ENCODE assay signal across 1 cellular context in the genomic region with DNA sequence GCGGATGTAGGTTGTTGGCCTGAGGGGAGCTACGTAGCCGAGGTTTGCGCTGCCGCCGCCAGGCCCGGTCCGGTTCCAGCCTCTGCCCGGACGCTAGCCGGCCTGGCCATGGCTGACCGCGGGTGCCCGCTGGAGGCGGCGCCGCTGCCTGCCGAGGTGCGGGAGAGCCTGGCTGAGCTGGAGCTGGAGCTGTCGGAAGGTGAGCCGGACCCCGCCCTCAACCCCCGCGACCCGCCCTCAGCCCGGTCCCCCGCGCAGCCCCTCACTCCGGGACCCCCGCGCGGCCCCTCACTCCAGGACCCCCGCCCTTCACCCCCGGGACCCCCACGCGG.
TF ChIP-seq lines count a peak whose summit lies in the region.

No MANE protein-coding gene starts in this region.

TF ChIP-seq in IMR-90, 13 proteins besides CTCF, POLR2A, EP300 and RAD21 (continued from another document):
- TF ChIP-seq, protein P1, sequence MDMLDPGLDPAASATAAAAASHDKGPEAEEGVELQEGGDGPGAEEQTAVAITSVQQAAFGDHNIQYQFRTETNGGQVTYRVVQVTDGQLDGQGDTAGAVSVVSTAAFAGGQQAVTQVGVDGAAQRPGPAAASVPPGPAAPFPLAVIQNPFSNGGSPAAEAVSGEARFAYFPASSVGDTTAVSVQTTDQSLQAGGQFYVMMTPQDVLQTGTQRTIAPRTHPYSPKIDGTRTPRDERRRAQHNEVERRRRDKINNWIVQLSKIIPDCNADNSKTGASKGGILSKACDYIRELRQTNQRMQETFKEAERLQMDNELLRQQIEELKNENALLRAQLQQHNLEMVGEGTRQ (IDR thresholded peaks at IDR 0.05; ENCODE audit: low read depth, low read length) = no peak
- no peak for TF ChIP-seq FOS (IDR thresholded peaks at IDR 0.05; ENCODE audit: low read depth, low read length)
